12 cellular contexts compared by ENCODE assay signal in the genomic region with DNA sequence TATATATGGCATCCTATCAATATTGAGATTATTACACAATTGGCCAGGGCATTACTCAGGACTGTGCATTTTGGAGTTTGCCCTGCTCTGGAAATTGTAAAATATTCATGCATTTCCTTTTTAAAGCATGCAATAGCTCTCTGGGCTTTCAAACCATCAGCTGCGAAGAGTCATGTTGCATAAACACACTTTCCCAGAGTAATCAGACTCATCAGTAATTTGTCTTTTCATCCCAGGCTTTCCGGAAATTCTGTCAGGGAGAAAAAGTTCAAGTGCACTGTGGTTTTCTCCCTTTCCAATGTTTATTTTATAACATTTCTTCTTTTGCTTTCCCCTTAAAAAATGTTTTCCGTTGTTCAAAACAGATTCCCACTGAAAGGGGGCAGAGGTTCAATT. TPM values are rescaled to one million over a fixed set of nuclear protein-coding genes. Genes with fewer than 3 reads are reported as not detected.
A peak's percentile ranks its signal among the peaks of the same experiment; 100 is the strongest.
DNase-seq lines count a peak whose midpoint lies in the region; ATAC-seq and TF ChIP-seq lines count a peak whose summit lies in the region.
"Had no signal": no experiment of that assay in that cellular context is flagged by ENCODE, and none has a peak within 500 bp of the region (broad histone marks: within the 10 kb centered on the region; RNA-seq: fewer than 3 reads in every experiment).

No MANE protein-coding gene starts in this region.

- intact Hi-C loops in heart right ventricle (cut with DNase I) (loop anchor here in 7 of 10 donors (2.0 to 10.0 kb wide), 10 partner anchors 50 to 80 kb away; no protein-coding TSS in a partner anchor), left ventricle myocardium superior (cut with micrococcal nuclease) (no loop called here)

- H3K4me3 ChIP-seq in heart right ventricle = peak overlapping the region; percentile 15 to 62 (median 50)
- no peak overlapping the region for H3K4me3 ChIP-seq in adipocyte (ENCODE audit: low read length)
- no peak overlapping the region for H3K4me3 ChIP-seq in liver (ENCODE audit: low read depth in 1 of 3, low read length in 3 of 3)
- H3K4me3 ChIP-seq: BLaER1 had no signal

- TF ChIP-seq CTCF in heart right ventricle (IDR thresholded peaks at IDR 0.05) (no peak), liver (IDR thresholded peaks at IDR 0.05; ENCODE audit: low read depth, low read length, missing input control) (no peak)

- no peaks in the 10 kb centered on the region for H3K4me1 Mint-ChIP-seq in stimulated activated naive B cell treated with anti-CD40 and anti-IgM and Interleukin-4, amounts not matched to agents 10 μg/mL and 1 μg/mL and 100 μg/mL, for 72 hours

- TF ChIP-seq RAD21 in liver (IDR thresholded peaks at IDR 0.05) = no peak

- no peak overlapping the region for H3K9ac ChIP-seq in adipocyte (ENCODE audit: low read length)
- H3K9ac ChIP-seq in liver (ENCODE audit: low read depth in 1 of 2, low read length in 2 of 2) = no peak overlapping the region
- H3K9ac ChIP-seq: BLaER1 had no signal

- H3K27me3 Mint-ChIP-seq in stimulated activated naive B cell treated with anti-CD40 and anti-IgM and Interleukin-4, amounts not matched to agents 10 μg/mL and 1 μg/mL and 100 μg/mL, for 72 hours = peaks cover 13 to 27% of the 10 kb centered on the region in 2 donors

- no peak overlapping the region for H3K4me3 Mint-ChIP-seq in stimulated activated naive B cell treated with anti-CD40 and anti-IgM and Interleukin-4, amounts not matched to agents 10 μg/mL and 1 μg/mL and 100 μg/mL, for 72 hours
- H3K4me3 Mint-ChIP-seq: neural crest cell had no signal

- DNase-seq in heart right ventricle (no peak), left ventricle myocardium superior (no peak), adipocyte (ENCODE audit: low read depth) (peak; percentile 82)
- no peak for DNase-seq in stimulated activated naive B cell treated with anti-CD40 and anti-IgM and Interleukin-4, amounts not matched to agents 10 μg/mL and 1 μg/mL and 100 μg/mL, for 72 hours
- DNase-seq: stimulated activated CD4-positive, alpha-beta T cell treated with anti-CD3 and anti-CD28 coated beads, Interleukin-4, amount 100 ng/mL, for 1 hour had no signal

- no peaks in the 10 kb centered on the region for H3K36me3 Mint-ChIP-seq in stimulated activated naive B cell treated with anti-CD40 and anti-IgM and Interleukin-4, amounts not matched to agents 10 μg/mL and 1 μg/mL and 100 μg/mL, for 72 hours

- 18 to 37% methylated on average over 3 of the region's 3 CpGs for WGBS in heart right ventricle, 2 donors
- WGBS in liver = 71% methylated on average over 3 of the region's 3 CpGs

- H3K9me3 ChIP-seq in heart right ventricle (no peaks in the 10 kb centered on the region), adipocyte (ENCODE audit: control insufficient read depth, low read length) (no peaks in the 10 kb centered on the region), liver (ENCODE audit: control insufficient read depth in 4 of 4, low read length in 3 of 4) (no peaks in the 10 kb centered on the region)
- H3K9me3 ChIP-seq: BLaER1 had no signal

- H3K27ac ChIP-seq in heart right ventricle (peak overlapping the region; percentile 82 to 96 (median 90)), liver (ENCODE audit: low read depth in 1 of 2, low read length in 2 of 2) (peak overlapping the region in 1 of 2 donors; percentile 8)
- H3K27ac ChIP-seq: BLaER1 had no signal

- no peak overlapping the region for H3K27ac Mint-ChIP-seq in stimulated activated naive B cell treated with anti-CD40 and anti-IgM and Interleukin-4, amounts not matched to agents 10 μg/mL and 1 μg/mL and 100 μg/mL, for 72 hours

- H3K36me3 ChIP-seq in heart right ventricle (no peaks in the 10 kb centered on the region), adipocyte (ENCODE audit: control insufficient read depth, insufficient read depth, low read length, severe bottlenecking) (no peaks in the 10 kb centered on the region), liver (ENCODE audit: control insufficient read depth in 4 of 4, insufficient read depth in 3 of 4, low read depth in 1 of 4, low read length in 3 of 4) (no peaks in the 10 kb centered on the region)
- H3K36me3 ChIP-seq: BLaER1 had no signal

- ATAC-seq in heart right ventricle (peak in 3 of 8 donors; percentile 3 to 7 (median 6)), left ventricle myocardium superior (no peak), HG03354 (IDR thresholded peaks at IDR 0.05; ENCODE audit: poor library complexity, severe bottlenecking, unreplicated experiment) (no peak), GM21717 (IDR thresholded peaks at IDR 0.05; ENCODE audit: unreplicated experiment) (no peak), GM21526 (IDR thresholded peaks at IDR 0.05; ENCODE audit: low FRiP score, unreplicated experiment) (no peak)
- no peak for ATAC-seq in stimulated activated naive B cell treated with anti-CD40 and anti-IgM and Interleukin-4, amounts not matched to agents 10 μg/mL and 1 μg/mL and 100 μg/mL, for 72 hours (replicated peaks)
- ATAC-seq: activated CD4-positive, CD25-positive, alpha-beta regulatory T cell treated with anti-CD3 and anti-CD28 coated beads, Interleukin-2, amount 50 U/mL, for 24 hours had no signal

- H3K4me1 ChIP-seq in heart right ventricle (peaks cover 3 to 22% (median 17%) of the 10 kb centered on the region in 9 donors), adipocyte (ENCODE audit: control insufficient read depth, insufficient read depth, low read length) (peaks cover 15% of the 10 kb centered on the region), liver (ENCODE audit: control insufficient read depth in 4 of 4, insufficient read depth in 4 of 4, low read length in 3 of 4) (peaks cover 0 to 2% (median 0%) of the 10 kb centered on the region in 4 donors)

- H3K27me3 ChIP-seq in heart right ventricle = no peaks in the 10 kb centered on the region
- H3K27me3 ChIP-seq in adipocyte (replicated peaks; ENCODE audit: control insufficient read depth, insufficient read depth, low read length) = peaks cover 19% of the 10 kb centered on the region
- H3K27me3 ChIP-seq in liver (ENCODE audit: control insufficient read depth in 4 of 4, insufficient read depth in 4 of 4, low read length in 3 of 4) = no peaks in the 10 kb centered on the region
- H3K27me3 ChIP-seq: BLaER1 had no signal

- no peaks in the 10 kb centered on the region for H3K9me3 Mint-ChIP-seq in stimulated activated naive B cell treated with anti-CD40 and anti-IgM and Interleukin-4, amounts not matched to agents 10 μg/mL and 1 μg/mL and 100 μg/mL, for 72 hours
- H3K9me3 Mint-ChIP-seq: neural crest cell had no signal

TF ChIP-seq in liver, 16 proteins besides CTCF, POLR2A, EP300 and RAD21:
- TF ChIP-seq TAF1 (conservative IDR thresholded peaks at IDR 0.05) = no peak
- no peak for TF ChIP-seq GABPA (IDR thresholded peaks at IDR 0.05 in 1 of 2, conservative IDR thresholded peaks at IDR 0.05 in 1 of 2)
- peak; percentile 24 for TF ChIP-seq SP1 (IDR thresholded peaks at IDR 0.05)
- peak; percentile 51 for TF ChIP-seq NR2F2 (IDR thresholded peaks at IDR 0.05)
- TF ChIP-seq RXRA (IDR thresholded peaks at IDR 0.05) = peak in 1 of 2 donors; percentile 12

RNA-seq across cellular contexts. Expression of a gene that starts 38.9 kb away (rescaled TPM):
- total RNA-seq in heart right ventricle = 1,000 to 10,000 TPM in 9 of 10 donors, 100 to 1,000 TPM in 1; 598 to 2,354 (median 1,687) TPM
- 100 to 1,000 TPM; 437 to 653 TPM for polyA plus RNA-seq in heart right ventricle
- 1,772 TPM for total RNA-seq in left ventricle myocardium superior
- 1 to 10 TPM; 4.7 to 8.3 TPM for total RNA-seq in liver
- polyA plus RNA-seq in liver = 1 to 10 TPM; 3.9 to 9.0 TPM

Comparison
In these comparisons a context has a peak if more than half of its experiments do, and no peak if none do; other contexts are left out.
1. H3K4me3 ChIP-seq: peak in heart right ventricle (10 of 10); none in adipocyte (single experiment) and liver (0 of 3).
2. RNA of a gene that starts 38.9 kb away (total RNA-seq): 598 to 2,354 TPM in heart right ventricle and 1,772 TPM in left ventricle myocardium superior (single experiment); 4.7 to 8.3 TPM in liver; every median in the first group is over 10 times any median in the second.